In genomic region chr4:38803833-38804653, GRCh38 we compare ENCODE assay signal across 8 cellular contexts. TPM values are rescaled to one million over a fixed set of nuclear protein-coding genes. Genes with fewer than 3 reads are reported as not detected.
DNase-seq lines count a peak whose midpoint lies in the region; ATAC-seq and TF ChIP-seq lines count a peak whose summit lies in the region.

No MANE protein-coding gene starts in this region.

- peak overlapping the region; percentile 84 to 99 (median 94) for H3K27ac Mint-ChIP-seq in CD4-positive, alpha-beta memory T cell
- peak overlapping the region; percentile 92 to 96 for H3K27ac Mint-ChIP-seq in natural killer cell treated with Interleukin-12 subunit alpha and Interleukin-12 subunit beta and Interleukin-15 and Interleukin-18, amount 100 ng/mL, for 72 hours
- no peak overlapping the region for H3K27ac Mint-ChIP-seq in glutamatergic neuron (ENCODE audit: unreplicated experiment)

- intact Hi-C loops in CD4-positive, alpha-beta memory T cell (cut with micrococcal nuclease) = loop anchor here (1.0 to 10.0 kb wide), 5 partner anchors 21 to 1171 kb away; partner anchors contain the start of genes PDS5A and TLR6
- intact Hi-C loops in colonic mucosa (cut with DNase I) = no loop called here

- H3K9ac ChIP-seq in colonic mucosa (ENCODE audit: low read depth in 2 of 2, low read length in 2 of 2) = peak overlapping the region in 1 of 2 donors; percentile 66

- peak overlapping the region; percentile 90 to 96 (median 92) for H3K4me3 Mint-ChIP-seq in CD4-positive, alpha-beta memory T cell
- H3K4me3 Mint-ChIP-seq in natural killer cell treated with Interleukin-12 subunit alpha and Interleukin-12 subunit beta and Interleukin-15 and Interleukin-18, amount 100 ng/mL, for 72 hours = peak overlapping the region; percentile 93
- H3K4me3 Mint-ChIP-seq in glutamatergic neuron (ENCODE audit: unreplicated experiment) = no peak overlapping the region

- TF ChIP-seq CTCF in colonic mucosa (IDR thresholded peaks at IDR 0.05) = no peak
- no peak for TF ChIP-seq CTCF in glutamatergic neuron (IDR thresholded peaks at IDR 0.05; ENCODE audit: partially characterized antibody, unreplicated experiment)

- ATAC-seq in GM21381 (IDR thresholded peaks at IDR 0.05; ENCODE audit: unreplicated experiment) = peak; percentile 47
- peak; percentile 67 to 75 for ATAC-seq in natural killer cell treated with Interleukin-12 subunit alpha and Interleukin-12 subunit beta and Interleukin-15 and Interleukin-18, amount 100 ng/mL, for 72 hours

- H3K27me3 Mint-ChIP-seq in CD4-positive, alpha-beta memory T cell = no peaks in the 10 kb centered on the region
- H3K27me3 Mint-ChIP-seq in natural killer cell treated with Interleukin-12 subunit alpha and Interleukin-12 subunit beta and Interleukin-15 and Interleukin-18, amount 100 ng/mL, for 72 hours = no peaks in the 10 kb centered on the region
- no peaks in the 10 kb centered on the region for H3K27me3 Mint-ChIP-seq in glutamatergic neuron (ENCODE audit: unreplicated experiment)

- peaks cover 46 to 47% of the 10 kb centered on the region in 2 donors for H3K36me3 Mint-ChIP-seq in CD4-positive, alpha-beta memory T cell
- H3K36me3 Mint-ChIP-seq in natural killer cell treated with Interleukin-12 subunit alpha and Interleukin-12 subunit beta and Interleukin-15 and Interleukin-18, amount 100 ng/mL, for 72 hours = peaks cover 39% of the 10 kb centered on the region
- H3K36me3 Mint-ChIP-seq in glutamatergic neuron (ENCODE audit: unreplicated experiment) = peaks cover 9% of the 10 kb centered on the region

- peaks cover 4 to 44% (median 36%) of the 10 kb centered on the region in 8 donors for H3K9me3 Mint-ChIP-seq in CD4-positive, alpha-beta memory T cell
- peaks cover 12% of the 10 kb centered on the region for H3K9me3 Mint-ChIP-seq in natural killer cell treated with Interleukin-12 subunit alpha and Interleukin-12 subunit beta and Interleukin-15 and Interleukin-18, amount 100 ng/mL, for 72 hours
- H3K9me3 Mint-ChIP-seq in glutamatergic neuron (ENCODE audit: unreplicated experiment) = peaks cover 5% of the 10 kb centered on the region

- CTCF ChIA-PET in CD4-positive, alpha-beta memory T cell (lab: Charles Lee; ENCODE audit: partially characterized antibody) = interaction anchor here (0.8 to 7.3 kb wide), 21 partner anchors 10 to 735 kb away, joined by 3 to 111 read pairs (median 5); partner anchors contain the start of genes TLR10 and TLR6

- no peaks in the 10 kb centered on the region for H3K27me3 ChIP-seq in CD4-positive, alpha-beta memory T cell (ENCODE audit: insufficient read depth, low read length)
- H3K27me3 ChIP-seq in colonic mucosa = no peaks in the 10 kb centered on the region

- peaks cover 25% of the 10 kb centered on the region for H3K4me1 ChIP-seq in CD4-positive, alpha-beta memory T cell (ENCODE audit: insufficient read depth, low read length)
- H3K4me1 ChIP-seq in colonic mucosa = no peaks in the 10 kb centered on the region

- POLR2A ChIA-PET in CD4-positive, alpha-beta memory T cell (lab: Charles Lee; ENCODE audit: partially characterized antibody) = interaction anchor here (0.8 to 4.3 kb wide), 11 partner anchors 8 to 643 kb away, joined by 3 to 24 read pairs (median 5); partner anchors contain the start of genes TLR10 and TLR6

- peak overlapping the region; percentile 54 to 57 for H3K4me3 ChIP-seq in CD4-positive, alpha-beta memory T cell (ENCODE audit: low read length in 2 of 2)
- H3K4me3 ChIP-seq in colonic mucosa = peak overlapping the region; percentile 5

- H3K9me3 ChIP-seq in CD4-positive, alpha-beta memory T cell (ENCODE audit: control insufficient read depth in 1 of 2, low read length in 2 of 2) = peaks cover 0 to 2% of the 10 kb centered on the region in 2 donors
- H3K9me3 ChIP-seq in colonic mucosa = no peaks in the 10 kb centered on the region

- peaks cover 16% of the 10 kb centered on the region for H3K36me3 ChIP-seq in CD4-positive, alpha-beta memory T cell (ENCODE audit: insufficient read depth, low read length)
- H3K36me3 ChIP-seq in colonic mucosa = no peaks in the 10 kb centered on the region

- peak in 2 of 5 donors; percentile 9 for DNase-seq in CD4-positive, alpha-beta memory T cell
- DNase-seq in LHCN-M2 (ENCODE audit: low read depth) = peak; percentile 11
- DNase-seq in colonic mucosa = no peak
- no peak for DNase-seq in natural killer cell treated with Interleukin-12 subunit alpha and Interleukin-12 subunit beta and Interleukin-15 and Interleukin-18, amount 100 ng/mL, for 72 hours (ENCODE audit: low spot score)
- no peak for DNase-seq in NCI-H1105 treated with DMSO at 0.1 percent for 48 hours (lab: John Stamatoyannopoulos, UW)
- DNase-seq in NCI-H1417 treated with DMSO at 0.1 percent for 48 hours (lab: John Stamatoyannopoulos, UW) = no peak
- DNase-seq in glutamatergic neuron = no peak

- H3K27ac ChIP-seq in CD4-positive, alpha-beta memory T cell (ENCODE audit: low read depth, low read length) = peak overlapping the region; percentile 47
- peak overlapping the region; percentile 24 for H3K27ac ChIP-seq in colonic mucosa

- H3K4me1 Mint-ChIP-seq in CD4-positive, alpha-beta memory T cell = peaks cover 24 to 46% (median 35%) of the 10 kb centered on the region in 4 donors
- H3K4me1 Mint-ChIP-seq in natural killer cell treated with Interleukin-12 subunit alpha and Interleukin-12 subunit beta and Interleukin-15 and Interleukin-18, amount 100 ng/mL, for 72 hours (ENCODE audit: low read depth in 2 of 2) = peaks cover 31 to 39% of the 10 kb centered on the region in 2 donors
- H3K4me1 Mint-ChIP-seq in glutamatergic neuron (ENCODE audit: low read depth, unreplicated experiment) = no peaks in the 10 kb centered on the region

RNA-seq across cellular contexts. Expression of gene TLR1, which starts 0.5 kb away (rescaled TPM):
- 10 to 100 TPM; 20.6 to 24.3 TPM for total RNA-seq in CD4-positive, alpha-beta memory T cell
- 10 to 100 TPM; 16.2 to 19.2 TPM for polyA plus RNA-seq in CD4-positive, alpha-beta memory T cell
- 2.7 and 2.9 TPM in 2 replicates for total RNA-seq in LHCN-M2 (2014; rRNA removed)
- polyA plus RNA-seq in LHCN-M2 (2012) = 0.61 TPM
- 1 to 10 TPM; 1.2 to 4.7 TPM for total RNA-seq in colonic mucosa
- total RNA-seq in natural killer cell treated with Interleukin-12 subunit alpha and Interleukin-12 subunit beta and Interleukin-15 and Interleukin-18, amount 100 ng/mL, for 72 hours = 10 to 100 TPM; 12.6 to 15.5 TPM
- total RNA-seq in glutamatergic neuron (ENCODE audit: unreplicated experiment) = not detected

RNA-seq across cellular contexts. Expression of gene TLR10, which starts 21.3 kb away (rescaled TPM):
- total RNA-seq in CD4-positive, alpha-beta memory T cell = under 1 TPM; 0.20 to 0.28 TPM
- polyA plus RNA-seq in CD4-positive, alpha-beta memory T cell = 1 to 10 TPM in 1 of 2 donors, not detected in 1; 1.1 TPM
- total RNA-seq in LHCN-M2 (2014; rRNA removed) (not detected in 2 replicates), colonic mucosa (under 1 TPM; 0.20 to 0.24 TPM), glutamatergic neuron (ENCODE audit: unreplicated experiment) (not detected)
- not detected for polyA plus RNA-seq in LHCN-M2 (2012)
- total RNA-seq in natural killer cell treated with Interleukin-12 subunit alpha and Interleukin-12 subunit beta and Interleukin-15 and Interleukin-18, amount 100 ng/mL, for 72 hours = not detected

RNA-seq across cellular contexts. Expression of gene TLR6, which starts 52.6 kb away (rescaled TPM):
- total RNA-seq in CD4-positive, alpha-beta memory T cell = 1 to 10 TPM; 7.3 to 7.7 TPM
- under 1 TPM; 0.03 to 0.89 TPM for polyA plus RNA-seq in CD4-positive, alpha-beta memory T cell
- total RNA-seq in LHCN-M2 (2014; rRNA removed) = 2.9 and 3.7 TPM in 2 replicates
- 0.49 TPM for polyA plus RNA-seq in LHCN-M2 (2012)
- total RNA-seq in colonic mucosa = 1 to 10 TPM in 1 of 2 donors, under 1 TPM in 1; 0.44 to 2.2 TPM
- total RNA-seq in natural killer cell treated with Interleukin-12 subunit alpha and Interleukin-12 subunit beta and Interleukin-15 and Interleukin-18, amount 100 ng/mL, for 72 hours = 1 to 10 TPM; 4.4 to 4.5 TPM
- not detected for total RNA-seq in glutamatergic neuron (ENCODE audit: unreplicated experiment)
